ENCODE assay signal across 18 cellular contexts in genomic region chr4:137106287-137106686, GRCh38.
"Had no signal": no experiment of that assay in that cellular context is flagged by ENCODE, and none has a peak within 500 bp of the region (broad histone marks: within the 10 kb centered on the region; RNA-seq: fewer than 3 reads in every experiment).

No MANE protein-coding gene starts in this region.

- H3K79me2 ChIP-seq: hepatocyte had no signal

- DNase-seq: cortex of kidney; dorsolateral prefrontal cortex; effector CD8-positive, alpha-beta T cell; foreskin melanocyte; head of caudate nucleus; mammary epithelial cell; mucosa of descending colon; naive thymus-derived CD8-positive, alpha-beta T cell; posterior cingulate gyrus; right cardiac atrium; small intestine; stimulated activated CD4-positive, alpha-beta T cell treated with anti-CD3 and anti-CD28 coated beads, Interleukin-2, amount 100 ng/mL, for 48 hours; stimulated activated naive CD4-positive, alpha-beta T cell treated with Interleukin-2 at 50 U/mL for 16 hours; thyroid gland; upper lobe of left lung; uterus had no signal

- ATAC-seq: left lobe of liver; mucosa of descending colon; naive thymus-derived CD8-positive, alpha-beta T cell; right cardiac atrium had no signal

- H2AFZ ChIP-seq: hepatocyte had no signal

- H3K27me3 ChIP-seq: dorsolateral prefrontal cortex, hepatocyte, thyroid gland, upper lobe of left lung, uterus had no signal

- H3K4me2 ChIP-seq: hepatocyte had no signal

- H3K4me1 ChIP-seq: thyroid gland, upper lobe of left lung, uterus had no signal

- H3K36me3 ChIP-seq: thyroid gland, upper lobe of left lung, uterus had no signal

- H3K4me3 ChIP-seq: dorsolateral prefrontal cortex, hepatocyte, mucosa of descending colon, thyroid gland, upper lobe of left lung, uterus had no signal

- H3K27ac ChIP-seq: dorsolateral prefrontal cortex, hepatocyte, thyroid gland, upper lobe of left lung, uterus had no signal

- H3K9me3 ChIP-seq: mucosa of descending colon, thyroid gland, upper lobe of left lung, uterus had no signal
